ENCODE assay signal across 26 cellular contexts in genomic region chr12:96585977-96586376, GRCh38.
"Had no signal": no experiment of that assay in that cellular context is flagged by ENCODE, and none has a peak within 500 bp of the region (broad histone marks: within the 10 kb centered on the region; RNA-seq: fewer than 3 reads in every experiment).

No MANE protein-coding gene starts in this region.

- H3K4me3 Mint-ChIP-seq: activated CD4-positive, alpha-beta T cell treated with anti-CD3 and anti-CD28 coated beads for 36 hours; activated CD8-positive, alpha-beta T cell treated with anti-CD3 and anti-CD28 coated beads for 36 hours; activated naive CD8-positive, alpha-beta T cell treated with anti-CD3 and anti-CD28 coated beads, Interleukin-2, amount 10 ng/mL, durations not matched to agents 7 days and 5 days; T-cell had no signal

- H3K4me1 ChIP-seq: adrenal gland had no signal

- H3K27ac Mint-ChIP-seq: activated CD4-positive, alpha-beta T cell treated with anti-CD3 and anti-CD28 coated beads for 36 hours; activated CD8-positive, alpha-beta T cell treated with anti-CD3 and anti-CD28 coated beads for 36 hours; activated naive CD8-positive, alpha-beta T cell treated with anti-CD3 and anti-CD28 coated beads, Interleukin-2, amount 10 ng/mL, durations not matched to agents 7 days and 5 days; T-cell had no signal

- ATAC-seq: activated CD4-positive, alpha-beta T cell treated with anti-CD3 and anti-CD28 coated beads for 36 hours; activated CD8-positive, alpha-beta T cell treated with anti-CD3 and anti-CD28 coated beads for 36 hours; Panc1; Right ventricle myocardium inferior; T-cell had no signal

- H3K4me1 Mint-ChIP-seq: activated CD4-positive, alpha-beta T cell treated with anti-CD3 and anti-CD28 coated beads for 36 hours; activated naive CD8-positive, alpha-beta T cell treated with anti-CD3 and anti-CD28 coated beads, Interleukin-2, amount 10 ng/mL, durations not matched to agents 7 days and 5 days; T-cell had no signal

- H3K36me3 ChIP-seq: adrenal gland, brain microvascular endothelial cell, cardiac muscle cell had no signal

- H3K4me3 ChIP-seq: adrenal gland, cardiac muscle cell, SK-N-MC had no signal

- H3K27ac ChIP-seq: adrenal gland, brain microvascular endothelial cell, cardiac muscle cell, KMS-11, SK-N-MC, VCaP had no signal

- H3K27me3 ChIP-seq: adrenal gland, brain microvascular endothelial cell, cardiac muscle cell had no signal

- H3K27me3 Mint-ChIP-seq: activated CD8-positive, alpha-beta T cell treated with anti-CD3 and anti-CD28 coated beads for 36 hours had no signal

- DNase-seq: activated CD4-positive, alpha-beta T cell treated with anti-CD3 and anti-CD28 coated beads for 36 hours; activated CD4-positive, alpha-beta T cell treated with anti-CD3 and anti-CD28 coated beads, Interleukin-2, amount 50 U/mL, for 1 hour; activated CD4-positive, CD25-positive, alpha-beta regulatory T cell; activated CD8-positive, alpha-beta memory T cell treated with anti-CD3 and anti-CD28 coated beads, Interleukin-2, amount 50 U/mL, for 4 hours; activated CD8-positive, alpha-beta T cell treated with anti-CD3 and anti-CD28 coated beads for 36 hours; activated naive CD4-positive, alpha-beta T cell treated with anti-CD3 and anti-CD28 coated beads, Interleukin-2, amount 50 U/mL, for 16 hours; activated naive CD8-positive, alpha-beta T cell treated with anti-CD3 and anti-CD28 coated beads, Interleukin-2, amount 10 ng/mL, durations not matched to agents 7 days and 5 days; adrenal gland; anterior cingulate cortex; brain microvascular endothelial cell; MM.1S; NCI-H1105; NCI-H1436; NCI-H187; NCI-H2081; NCI-H510A treated with DMSO at 0.1 percent for 48 hours; NCI-H69; NK-92 treated with Interleukin-12 subunit alpha and Interleukin-12 subunit beta, amount 100 ng/mL, for 24 hours; RPMI8226; T-cell had no signal

- H3K9me3 Mint-ChIP-seq: activated CD8-positive, alpha-beta T cell treated with anti-CD3 and anti-CD28 coated beads for 36 hours; activated naive CD8-positive, alpha-beta T cell treated with anti-CD3 and anti-CD28 coated beads, Interleukin-2, amount 10 ng/mL, durations not matched to agents 7 days and 5 days; T-cell had no signal

- H3K9me3 ChIP-seq: adrenal gland had no signal

- H3K36me3 Mint-ChIP-seq: activated naive CD8-positive, alpha-beta T cell treated with anti-CD3 and anti-CD28 coated beads, Interleukin-2, amount 10 ng/mL, durations not matched to agents 7 days and 5 days; T-cell had no signal
